In genomic region chr2:170711774-170712652, GRCh38 we compare ENCODE assay signal across 1 cellular context.
TF ChIP-seq lines count a peak whose summit lies in the region.

No MANE protein-coding gene starts in this region.

TF ChIP-seq in HepG2, 621 proteins besides CTCF, POLR2A, EP300 and RAD21 (continued from another document and continues in another):
- TF ChIP-seq ZBTB44 (CRISPR knock-in tag; IDR thresholded peaks at IDR 0.05) = no peak
- TF ChIP-seq PRMT3 (CRISPR knock-in tag; IDR thresholded peaks at IDR 0.05; ENCODE audit: borderline replicate concordance, low read depth) = 0 out of 2 replicates have a peak, but pooled peaks have one; percentile 6
- TF ChIP-seq ZNF30 (CRISPR knock-in tag; IDR thresholded peaks at IDR 0.05) = peak; percentile 62; the same call in 1 of the 2 replicates
- no peak for TF ChIP-seq ZNF674 (CRISPR knock-in tag; IDR thresholded peaks at IDR 0.05; ENCODE audit: low read depth)
- peak; percentile 91 for TF ChIP-seq SOX13 (IDR thresholded peaks at IDR 0.05)
- TF ChIP-seq SOX13 (CRISPR knock-in tag; conservative IDR thresholded peaks at IDR 0.05 in 1 of 2, IDR thresholded peaks at IDR 0.05 in 1 of 2) = peak in 1 of 2 experiments; percentile 95; a peak in 2 of 4 replicates
- TF ChIP-seq ZNF784 (CRISPR knock-in tag; IDR thresholded peaks at IDR 0.05; ENCODE audit: borderline replicate concordance) = peak; percentile 78
- peak; percentile 83; the same call in 1 of the 2 replicates for TF ChIP-seq ZSCAN29 (CRISPR knock-in tag; conservative IDR thresholded peaks at IDR 0.05)
- TF ChIP-seq ZNF3 (CRISPR knock-in tag; IDR thresholded peaks at IDR 0.05) = no peak
- peak; percentile 53; the same call in 1 of the 2 replicates for TF ChIP-seq WIZ (CRISPR knock-in tag; IDR thresholded peaks at IDR 0.05)
- no peak for TF ChIP-seq SYNCRIP (IDR thresholded peaks at IDR 0.05; ENCODE audit: insufficient read depth, low read depth, low read length)
- TF ChIP-seq HMGXB4 (CRISPR knock-in tag; IDR thresholded peaks at IDR 0.05; ENCODE audit: borderline replicate concordance in 1 of 2, low read depth in 1 of 2) = no peak; a peak in 4 of 4 replicates
- no peak for TF ChIP-seq ZBTB40 (IDR thresholded peaks at IDR 0.05)
- peak; percentile 58; the same call in 1 of the 2 replicates for TF ChIP-seq ZBTB40 (CRISPR knock-in tag; IDR thresholded peaks at IDR 0.05)
- peak in 1 of 2 experiments; percentile 34; a peak in 2 of 4 replicates for TF ChIP-seq ATF4 (CRISPR knock-in tag; IDR thresholded peaks at IDR 0.05)
- TF ChIP-seq ZFP36L1 (CRISPR knock-in tag; IDR thresholded peaks at IDR 0.05) = peak; percentile 67; the same call in 1 of the 2 replicates
- peak; percentile 45; the same call in 1 of the 2 replicates for TF ChIP-seq GTF3A (CRISPR knock-in tag; conservative IDR thresholded peaks at IDR 0.05)
- peak; percentile 50; the same call in 1 of the 2 replicates for TF ChIP-seq JDP2 (CRISPR knock-in tag; IDR thresholded peaks at IDR 0.05; ENCODE audit: borderline replicate concordance)
- TF ChIP-seq NR2F1 (CRISPR knock-in tag; IDR thresholded peaks at IDR 0.05) = peak; percentile 74 to 92
- peak; percentile 58; the same call in 1 of the 2 replicates for TF ChIP-seq ZNF549 (CRISPR knock-in tag; IDR thresholded peaks at IDR 0.05)
- peak; percentile 60 for TF ChIP-seq ZMYM3 (CRISPR knock-in tag; IDR thresholded peaks at IDR 0.05)
- no peak; the same call in none of the 2 replicates for TF ChIP-seq RCOR2 (CRISPR knock-in tag; IDR thresholded peaks at IDR 0.05)
- 0 out of 2 replicates have a peak, but pooled peaks have one; percentile 42 for TF ChIP-seq PHF20 (CRISPR knock-in tag; IDR thresholded peaks at IDR 0.05)
- TF ChIP-seq MEF2D (CRISPR knock-in tag; IDR thresholded peaks at IDR 0.05) = peak; percentile 88
- peak; percentile 88; the same call in 1 of the 2 replicates for TF ChIP-seq TARDBP (CRISPR knock-in tag; IDR thresholded peaks at IDR 0.05)
- peak; percentile 69; the same call in 1 of the 2 replicates for TF ChIP-seq PRDM10 (CRISPR knock-in tag; IDR thresholded peaks at IDR 0.05; ENCODE audit: low read depth)
- TF ChIP-seq ZNF263 (CRISPR knock-in tag; IDR thresholded peaks at IDR 0.05) = 0 out of 2 replicates have a peak, but pooled peaks have one; percentile 33
- peak; percentile 77; the same call in 1 of the 2 replicates for TF ChIP-seq SNAPC4 (CRISPR knock-in tag; IDR thresholded peaks at IDR 0.05)
- no peak for TF ChIP-seq SRF (IDR thresholded peaks at IDR 0.05; ENCODE audit: low read depth, low read length)
- TF ChIP-seq ZNF615 (CRISPR knock-in tag; IDR thresholded peaks at IDR 0.05; ENCODE audit: borderline replicate concordance) = no peak
- 0 out of 2 replicates have a peak, but pooled peaks have one; percentile 32 for TF ChIP-seq ZNF354B (CRISPR knock-in tag; IDR thresholded peaks at IDR 0.05)
- TF ChIP-seq SRY (CRISPR knock-in tag; IDR thresholded peaks at IDR 0.05) = peak; percentile 58; the same call in 1 of the 2 replicates
- TF ChIP-seq NFIB (CRISPR knock-in tag; IDR thresholded peaks at IDR 0.05; ENCODE audit: borderline replicate concordance) = peak; percentile 54; the same call in 1 of the 2 replicates
- peak; percentile 94 for TF ChIP-seq TBX3 (IDR thresholded peaks at IDR 0.05; ENCODE audit: borderline replicate concordance)
